Comparison of ENCODE assay signal across 1 cellular context in genomic region chr3:123134671-123135070, GRCh38.
TF ChIP-seq lines count a peak whose summit lies in the region.

No MANE protein-coding gene starts in this region.

TF ChIP-seq in HepG2, 621 proteins besides CTCF, POLR2A, EP300 and RAD21:
- TF ChIP-seq USF2 (IDR thresholded peaks at IDR 0.05; ENCODE audit: low read depth, low read length): no peak
- TF ChIP-seq USF2 (CRISPR knock-in tag; IDR thresholded peaks at IDR 0.05; ENCODE audit: borderline replicate concordance): no peak
- no peak for TF ChIP-seq ZNF562 (CRISPR knock-in tag; IDR thresholded peaks at IDR 0.05; ENCODE audit: borderline replicate concordance)
- no peak for TF ChIP-seq ZBTB34 (CRISPR knock-in tag; IDR thresholded peaks at IDR 0.05)
- no peak for TF ChIP-seq RBAK (CRISPR knock-in tag; IDR thresholded peaks at IDR 0.05)
- TF ChIP-seq GTF2F1 (IDR thresholded peaks at IDR 0.05; ENCODE audit: low read length): no peak
- TF ChIP-seq TRIM24 (CRISPR knock-in tag; IDR thresholded peaks at IDR 0.05): no peak
- TF ChIP-seq ZNF557 (CRISPR knock-in tag; IDR thresholded peaks at IDR 0.05): no peak
- TF ChIP-seq SALL2 (CRISPR knock-in tag; IDR thresholded peaks at IDR 0.05): no peak
- TF ChIP-seq ZNF292 (CRISPR knock-in tag; IDR thresholded peaks at IDR 0.05; ENCODE audit: borderline replicate concordance, low read depth): no peak
- TF ChIP-seq NFIC (IDR thresholded peaks at IDR 0.05; ENCODE audit: low read length): no peak
- TF ChIP-seq, protein P1, sequence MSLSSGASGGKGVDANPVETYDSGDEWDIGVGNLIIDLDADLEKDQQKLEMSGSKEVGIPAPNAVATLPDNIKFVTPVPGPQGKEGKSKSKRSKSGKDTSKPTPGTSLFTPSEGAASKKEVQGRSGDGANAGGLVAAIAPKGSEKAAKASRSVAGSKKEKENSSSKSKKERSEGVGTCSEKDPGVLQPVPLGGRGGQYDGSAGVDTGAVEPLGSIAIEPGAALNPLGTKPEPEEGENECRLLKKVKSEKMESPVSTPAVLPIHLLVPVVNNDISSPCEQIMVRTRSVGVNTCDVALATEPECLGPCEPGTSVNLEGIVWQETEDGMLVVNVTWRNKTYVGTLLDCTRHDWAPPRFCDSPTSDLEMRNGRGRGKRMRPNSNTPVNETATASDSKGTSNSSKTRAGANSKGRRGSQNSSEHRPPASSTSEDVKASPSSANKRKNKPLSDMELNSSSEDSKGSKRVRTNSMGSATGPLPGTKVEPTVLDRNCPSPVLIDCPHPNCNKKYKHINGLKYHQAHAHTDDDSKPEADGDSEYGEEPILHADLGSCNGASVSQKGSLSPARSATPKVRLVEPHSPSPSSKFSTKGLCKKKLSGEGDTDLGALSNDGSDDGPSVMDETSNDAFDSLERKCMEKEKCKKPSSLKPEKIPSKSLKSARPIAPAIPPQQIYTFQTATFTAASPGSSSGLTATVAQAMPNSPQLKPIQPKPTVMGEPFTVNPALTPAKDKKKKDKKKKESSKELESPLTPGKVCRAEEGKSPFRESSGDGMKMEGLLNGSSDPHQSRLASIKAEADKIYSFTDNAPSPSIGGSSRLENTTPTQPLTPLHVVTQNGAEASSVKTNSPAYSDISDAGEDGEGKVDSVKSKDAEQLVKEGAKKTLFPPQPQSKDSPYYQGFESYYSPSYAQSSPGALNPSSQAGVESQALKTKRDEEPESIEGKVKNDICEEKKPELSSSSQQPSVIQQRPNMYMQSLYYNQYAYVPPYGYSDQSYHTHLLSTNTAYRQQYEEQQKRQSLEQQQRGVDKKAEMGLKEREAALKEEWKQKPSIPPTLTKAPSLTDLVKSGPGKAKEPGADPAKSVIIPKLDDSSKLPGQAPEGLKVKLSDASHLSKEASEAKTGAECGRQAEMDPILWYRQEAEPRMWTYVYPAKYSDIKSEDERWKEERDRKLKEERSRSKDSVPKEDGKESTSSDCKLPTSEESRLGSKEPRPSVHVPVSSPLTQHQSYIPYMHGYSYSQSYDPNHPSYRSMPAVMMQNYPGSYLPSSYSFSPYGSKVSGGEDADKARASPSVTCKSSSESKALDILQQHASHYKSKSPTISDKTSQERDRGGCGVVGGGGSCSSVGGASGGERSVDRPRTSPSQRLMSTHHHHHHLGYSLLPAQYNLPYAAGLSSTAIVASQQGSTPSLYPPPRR (CRISPR knock-in tag; IDR thresholded peaks at IDR 0.05; ENCODE audit: borderline replicate concordance): no peak
- no peak for TF ChIP-seq ATF1 (CRISPR knock-in tag; IDR thresholded peaks at IDR 0.05)
